13 cellular contexts compared by ENCODE assay signal in genomic region chr13:20960663-20961309, GRCh38. TPM values are rescaled to one million over a fixed set of nuclear protein-coding genes. Genes with fewer than 3 reads are reported as not detected.
DNase-seq lines count a peak whose midpoint lies in the region; ATAC-seq, FAIRE-seq and TF ChIP-seq lines count a peak whose summit lies in the region.
"Had no signal": no experiment of that assay in that cellular context is flagged by ENCODE, and none has a peak within 500 bp of the region (broad histone marks: within the 10 kb centered on the region; RNA-seq: fewer than 3 reads in every experiment).

No MANE protein-coding gene starts in this region.

- no peak for TF ChIP-seq CTCF in PC-3 (conservative IDR thresholded peaks at IDR 0.05; ENCODE audit: low read depth, low read length)

- ATAC-seq in PC-3 (peak; percentile 46), left ventricle myocardium superior (peak; percentile 59), HG02763 (IDR thresholded peaks at IDR 0.05; ENCODE audit: unreplicated experiment) (no peak)
- ATAC-seq: WTC11 had no signal

- no peak for TF ChIP-seq POLR2A in GM12892 (IDR thresholded peaks at IDR 0.05; ENCODE audit: low read depth, low read length)

- H2AFZ ChIP-seq in PC-3 (ENCODE audit: low read length): peak overlapping the region; percentile 74

- FAIRE-seq in GM12892 (lab: Jason Lieb, UNC): no peak

- no peaks in the 10 kb centered on the region for H3K79me2 ChIP-seq in PC-3 (ENCODE audit: low read length)

- POLR2A ChIA-PET in PC-3 (lab: Charles Lee; ENCODE audit: unreplicated experiment): no interaction called here

- H3F3A ChIP-seq in PC-3 (ENCODE audit: low read length, unreplicated experiment): no peaks in the 10 kb centered on the region

- H3K4me1 ChIP-seq in BLaER1: peaks cover 20% of the 10 kb centered on the region
- H3K4me1 ChIP-seq in PC-3 (ENCODE audit: insufficient read depth, low read length): no peaks in the 10 kb centered on the region
- H3K4me1 ChIP-seq: BE2C had no signal

- no peaks in the 10 kb centered on the region for H3K27me3 ChIP-seq in BLaER1
- no peaks in the 10 kb centered on the region for H3K27me3 ChIP-seq in PC-3 (ENCODE audit: low read length)

- DNase-seq in KBM-7: peak; percentile 30
- DNase-seq in PC-3: peak; percentile 44
- no peak for DNase-seq in left ventricle myocardium superior
- no peak for DNase-seq in GM12892 (ENCODE audit: insufficient read length)
- DNase-seq in activated gamma-delta T cell treated with Interleukin-2 at 50 U/mL for 16 hours: no peak
- no peak for DNase-seq in AG20443 (ENCODE audit: low spot score)
- DNase-seq: amniotic stem cell, BE2C, GF-D8, stomach had no signal

- H3K27ac ChIP-seq in BLaER1 (no peak overlapping the region), PC-3 (ENCODE audit: low read length) (no peak overlapping the region)
- H3K27ac ChIP-seq: stomach had no signal

- H3K9me3 ChIP-seq in BLaER1: no peaks in the 10 kb centered on the region
- no peaks in the 10 kb centered on the region for H3K9me3 ChIP-seq in PC-3 (ENCODE audit: low read length)
- H3K9me3 ChIP-seq: BE2C, stomach had no signal

- in situ Hi-C loops in KBM-7 (cut with MboI; ENCODE audit: low pct_unique_long_range_greater_than_20kb, low sequenced_read_pairs): no loop called here

- H4K20me1 ChIP-seq in BLaER1 (no peaks in the 10 kb centered on the region), PC-3 (ENCODE audit: low read length) (no peaks in the 10 kb centered on the region)

- no peaks in the 10 kb centered on the region for H3K36me3 ChIP-seq in BLaER1
- no peaks in the 10 kb centered on the region for H3K36me3 ChIP-seq in PC-3 (ENCODE audit: low read depth, low read length)
- H3K36me3 ChIP-seq: BE2C, stomach had no signal

- CTCF ChIA-PET in PC-3 (lab: Charles Lee): no interaction called here

- H3K9me2 ChIP-seq in PC-3 (replicated peaks; ENCODE audit: low read length): no peaks in the 10 kb centered on the region

- intact Hi-C loops in PC-3 (cut with micrococcal nuclease): no loop called here
- intact Hi-C loops in left ventricle myocardium superior (cut with micrococcal nuclease): no loop called here

- H3K4me3 ChIP-seq in BLaER1 (no peak overlapping the region), PC-3 (ENCODE audit: low read length) (peak overlapping the region; percentile 60)
- H3K4me3 ChIP-seq: stomach had no signal

- no peak overlapping the region for H3K9ac ChIP-seq in BLaER1
- H3K9ac ChIP-seq in PC-3 (ENCODE audit: low read length): no peak overlapping the region

- BruUV-seq in PC-3 (replicated peaks; lab: Mats Ljungman, UMichigan): no TSS peak

- peak overlapping the region; percentile 55 for H3K4me2 ChIP-seq in BLaER1
- peak overlapping the region; percentile 83 for H3K4me2 ChIP-seq in PC-3 (ENCODE audit: low read length)

RNA-seq across cellular contexts. Expression of gene XPO4, which starts 58.2 kb away (rescaled TPM):
- total RNA-seq in PC-3 (2014; rRNA removed) (38.5 and 39.9 TPM in 2 replicates), left ventricle myocardium superior (32.9 TPM)
- polyA plus RNA-seq in GM12892 (2012; ENCODE audit: missing spikeins): 11.3 TPM

Comparison
In these comparisons a context has a peak if more than half of its experiments do, and no peak if none do; other contexts are left out.
1. DNase-seq: peak in KBM-7 (single experiment) and PC-3 (single experiment); none in left ventricle myocardium superior (single experiment), GM12892 (single experiment), activated gamma-delta T cell treated with Interleukin-2 at 50 U/mL for 16 hours (single experiment) and AG20443 (single experiment).